8 cellular contexts compared by ENCODE assay signal in genomic region chr17:21275579-21276339, GRCh38. TPM values are rescaled to one million over a fixed set of nuclear protein-coding genes. Genes with fewer than 3 reads are reported as not detected.
DNase-seq lines count a peak whose midpoint lies in the region; ATAC-seq and TF ChIP-seq lines count a peak whose summit lies in the region.

No MANE protein-coding gene starts in this region.

- peak overlapping the region; percentile 81 for H2AFZ ChIP-seq in PC-9

- intact Hi-C loops in PC-9 (cut with micrococcal nuclease; ENCODE audit: unreplicated experiment), result no loop called here

- POLR2A ChIA-PET in PC-9 (lab: Charles Lee; ENCODE audit: unreplicated experiment), result no interaction called here
- POLR2A ChIA-PET in naive thymus-derived CD8-positive, alpha-beta T cell (lab: Charles Lee), result interaction anchor here (0.6 to 4.6 kb wide), 11 partner anchors 8 to 1068 kb away, joined by 3 to 53 read pairs (median 5); partner anchors contain the start of genes DHRS7B, MAP2K3, NATD1 and TMEM11

- no peaks in the 10 kb centered on the region for H3K27me3 ChIP-seq in PC-9 (ENCODE audit: insufficient read depth, low read depth)

- peaks cover 7% of the 10 kb centered on the region; the same call in 1 of the 2 replicates for H3F3A ChIP-seq in PC-9 (ENCODE audit: insufficient read depth, low read depth)

- CTCF ChIA-PET in PC-9 (lab: Charles Lee), result interaction anchor here (1.0 to 1.4 kb wide), 2 partner anchors 10 to 236 kb away, joined by 3 to 10 read pairs; no protein-coding TSS in a partner anchor

- H3K4me3 ChIP-seq in PC-9, result peak overlapping the region; percentile 70

- H3K27me3 Mint-ChIP-seq in naive thymus-derived CD8-positive, alpha-beta T cell, result no peaks in the 10 kb centered on the region

- H3K4me1 ChIP-seq in PC-9 (replicated peaks; ENCODE audit: insufficient read depth), result peaks cover 4% of the 10 kb centered on the region; the same call in 1 of the 2 replicates

- H3K4me1 Mint-ChIP-seq in naive thymus-derived CD8-positive, alpha-beta T cell, result peaks cover 24 to 51% (median 48%) of the 10 kb centered on the region in 4 donors

- ATAC-seq in GM21381 (IDR thresholded peaks at IDR 0.05; ENCODE audit: unreplicated experiment), result peak; percentile 92
- ATAC-seq in naive thymus-derived CD8-positive, alpha-beta T cell, result peak; percentile 86 to 90

- H3K9me3 Mint-ChIP-seq in naive thymus-derived CD8-positive, alpha-beta T cell, result no peaks in the 10 kb centered on the region

- H3K36me3 ChIP-seq in PC-9 (ENCODE audit: low read depth), result no peaks in the 10 kb centered on the region

- H3K9me3 ChIP-seq in PC-9 (ENCODE audit: insufficient read depth, low read depth), result no peaks in the 10 kb centered on the region

- 0 out of 2 replicates have a peak, but pooled peaks cover 4% of the 10 kb centered on the region for H4K20me1 ChIP-seq in PC-9 (ENCODE audit: insufficient read depth)

- no peak for TF ChIP-seq CTCF in PC-9 (conservative IDR thresholded peaks at IDR 0.05)

- peak overlapping the region; percentile 83 to 99 (median 94) for H3K4me3 Mint-ChIP-seq in naive thymus-derived CD8-positive, alpha-beta T cell

- no TSS peak for BruUV-seq in PC-9 (replicated peaks; lab: Mats Ljungman, UMichigan)

- DNase-seq in DMS 273 (lab: John Stamatoyannopoulos, UW; ENCODE audit: unreplicated experiment) (peak; percentile 90), HUDEP-2 (lab: John Stamatoyannopoulos, UW; ENCODE audit: unreplicated experiment in 76 of 76) (peak in 74 of 76 experiments; percentile 47 to 96 (median 88)), PC-9 (peak; percentile 62 to 91), fibroblast of gingiva (ENCODE audit: low read depth) (peak; percentile 78)
- DNase-seq in activated T-cell treated with anti-CD3 and anti-CD28 coated beads, Interleukin-2, amount 50 U/mL, for 48 hours, result peak; percentile 95 to 98
- peak; percentile 84 to 95 (median 91) for DNase-seq in naive thymus-derived CD8-positive, alpha-beta T cell
- peak; percentile 73 to 92 (median 85) for DNase-seq in stimulated activated naive CD4-positive, alpha-beta T cell (lab: John Stamatoyannopoulos, UW)

- H3K27ac ChIP-seq in PC-9, result no peak overlapping the region

- H3K36me3 Mint-ChIP-seq in naive thymus-derived CD8-positive, alpha-beta T cell, result no peaks in the 10 kb centered on the region

- H3K9me2 ChIP-seq in PC-9 (ENCODE audit: insufficient read depth), result no peaks in the 10 kb centered on the region

- H3K79me2 ChIP-seq in PC-9 (ENCODE audit: low read depth), result no peaks in the 10 kb centered on the region

- H3K27ac Mint-ChIP-seq in naive thymus-derived CD8-positive, alpha-beta T cell, result peak overlapping the region; percentile 89 to 98 (median 94)

- H3K4me2 ChIP-seq in PC-9, result peak overlapping the region; percentile 89

RNA-seq across cellular contexts. Expression of gene MAP2K3, which starts 8.8 kb away (rescaled TPM):
- total RNA-seq in PC-9 (2021), result 89.2 and 98.1 TPM in 2 replicates
- total RNA-seq in naive thymus-derived CD8-positive, alpha-beta T cell, result 10 to 100 TPM; 39.4 to 42.2 TPM
- 10 to 100 TPM; 49.0 to 69.4 (median 49.7) TPM for polyA plus RNA-seq in naive thymus-derived CD8-positive, alpha-beta T cell

RNA-seq across cellular contexts. Expression of gene NATD1, which starts 22.5 kb away (rescaled TPM):
- 5.3 and 5.4 TPM in 2 replicates for total RNA-seq in PC-9 (2021)
- total RNA-seq in naive thymus-derived CD8-positive, alpha-beta T cell, result 1 to 10 TPM; 9.2 to 9.3 TPM
- 1 to 10 TPM in 1 of 3 donors, under 1 TPM in 2; 0.60 to 1.2 (median 0.99) TPM for polyA plus RNA-seq in naive thymus-derived CD8-positive, alpha-beta T cell
